ENCODE assay signal across 8 cellular contexts in the genomic region with DNA sequence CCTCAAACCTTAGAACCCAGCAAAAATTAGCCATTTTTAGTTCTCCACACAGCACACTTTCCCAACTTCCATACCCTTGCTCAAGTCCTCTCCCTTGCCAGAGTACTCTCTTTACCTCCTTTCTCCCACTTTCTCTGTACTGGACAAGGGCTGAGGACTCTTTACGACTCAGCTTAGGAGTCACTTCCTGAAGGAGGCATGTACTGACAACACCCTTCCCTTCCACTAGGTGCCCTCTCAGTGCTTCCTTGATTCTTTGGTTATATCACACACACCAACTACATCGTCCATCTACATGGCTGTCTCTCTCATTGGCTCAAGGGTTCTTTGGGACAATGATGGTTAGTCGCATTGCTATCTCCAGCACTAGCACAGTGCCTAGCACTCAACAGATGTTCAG. TPM values are rescaled to one million over a fixed set of nuclear protein-coding genes. Genes with fewer than 3 reads are reported as not detected.
A peak's percentile ranks its signal among the peaks of the same experiment; 100 is the strongest.
DNase-seq lines count a peak whose midpoint lies in the region; ATAC-seq and TF ChIP-seq lines count a peak whose summit lies in the region.

No MANE protein-coding gene starts in this region.

- TF ChIP-seq POLR2A in transverse colon (IDR thresholded peaks at IDR 0.05) = no peak

- no peaks in the 10 kb centered on the region for H3K27me3 ChIP-seq in transverse colon

- intact Hi-C loops in transverse colon (cut with DNase I; ENCODE audit: low total_unique reads) = no loop called here

- DNase-seq in SIG-M5 treated with dmso at 0.1 percent for 504 hours (lab: John Stamatoyannopoulos, UW; ENCODE audit: unreplicated experiment) (peak; percentile 46), SIG-M5 (lab: John Stamatoyannopoulos, UW) (no peak), RKO (ENCODE audit: low spot score) (peak; percentile 78), foreskin fibroblast (peak; percentile 54 to 74), transverse colon (no peak)
- no peak for DNase-seq in activated CD4-positive, CD25-positive, alpha-beta regulatory T cell treated with anti-CD3 and anti-CD28 coated beads, Interleukin-2, amount 50 U/mL, for 72 hours

- TF ChIP-seq EP300 in transverse colon (IDR thresholded peaks at IDR 0.05; ENCODE audit: low read depth) = no peak

- no peaks in the 10 kb centered on the region for H3K4me1 ChIP-seq in transverse colon

- no peaks in the 10 kb centered on the region for H3K9me3 ChIP-seq in transverse colon

- H3K36me3 ChIP-seq in transverse colon = no peaks in the 10 kb centered on the region

- ATAC-seq in HG02885 (IDR thresholded peaks at IDR 0.05; ENCODE audit: poor library complexity, unreplicated experiment) = peak; percentile 85
- ATAC-seq in HG02571 (IDR thresholded peaks at IDR 0.05; ENCODE audit: unreplicated experiment) = no peak

- in situ Hi-C loops in transverse colon (cut with MboI; ENCODE audit: low pct_ligation_motif_present in 1 of 4, low pct_unique_long_range_greater_than_20kb in 1 of 4, low sequenced_read_pairs in 3 of 4) = no loop called here

- peak; percentile 35 for TF ChIP-seq CTCF in foreskin fibroblast (IDR thresholded peaks at IDR 0.05; ENCODE audit: low read depth, low read length)
- TF ChIP-seq CTCF in transverse colon (IDR thresholded peaks at IDR 0.05) = peak; percentile 16 to 67 (median 47)

- 17 to 43% methylated on average over 1 to 3 of the region's 3 CpGs for WGBS in transverse colon (ENCODE audit: low coverage in 1 of 2), 2 donors

- H3K4me3 ChIP-seq in foreskin fibroblast (ENCODE audit: low read depth in 1 of 2, low read length in 2 of 2) (no peak overlapping the region), transverse colon (no peak overlapping the region)

- H3K27ac ChIP-seq in transverse colon = no peak overlapping the region

RNA-seq across cellular contexts. Expression of a gene that starts 5.2 kb away (rescaled TPM):
- total RNA-seq in transverse colon = not detected

RNA-seq across cellular contexts. Expression of a gene that starts 18.6 kb away (rescaled TPM):
- 100 to 1,000 TPM in 3 of 4 donors, 10 to 100 TPM in 1; 34.0 to 236 (median 173) TPM for total RNA-seq in transverse colon

Comparison
In these comparisons a context has a peak if more than half of its experiments do, and no peak if none do; other contexts are left out.
1. DNase-seq: peak in SIG-M5 treated with dmso at 0.1 percent for 504 hours (single experiment), RKO (single experiment) and foreskin fibroblast (2 of 2); none in SIG-M5 (single experiment), transverse colon (single experiment) and activated CD4-positive, CD25-positive, alpha-beta regulatory T cell treated with anti-CD3 and anti-CD28 coated beads, Interleukin-2, amount 50 U/mL, for 72 hours (single experiment).